8 cellular contexts compared by ENCODE assay signal in genomic region chr11:9315078-9315688, GRCh38. TPM values are rescaled to one million over a fixed set of nuclear protein-coding genes. Genes with fewer than 3 reads are reported as not detected.
DNase-seq lines count a peak whose midpoint lies in the region; ATAC-seq and TF ChIP-seq lines count a peak whose summit lies in the region.

No MANE protein-coding gene starts in this region.

- no peak for DNase-seq in activated naive CD4-positive, alpha-beta T cell treated with anti-CD3 and anti-CD28 coated beads for 36 hours
- DNase-seq in activated naive CD4-positive, alpha-beta T cell treated with anti-CD3 and anti-CD28 coated beads, Interleukin-2, amount 50 U/mL, for 16 hours: no peak
- no peak for DNase-seq in activated CD8-positive, alpha-beta T cell treated with anti-CD3 and anti-CD28 coated beads, Interleukin-2, amount 10 ng/mL, durations not matched to agents 7 days and 5 days
- DNase-seq in right atrium auricular region (ENCODE audit: low spot score) (no peak), smooth muscle cell (lab: John Stamatoyannopoulos, UW; ENCODE audit: unreplicated experiment) (no peak), NCI-H345 (lab: John Stamatoyannopoulos, UW) (no peak), NCI-H1105 treated with DMSO at 0.1 percent for 48 hours (lab: John Stamatoyannopoulos, UW) (no peak)

- H3K9me3 Mint-ChIP-seq in activated naive CD4-positive, alpha-beta T cell treated with anti-CD3 and anti-CD28 coated beads for 36 hours: no peaks in the 10 kb centered on the region
- H3K9me3 Mint-ChIP-seq in activated CD8-positive, alpha-beta T cell treated with anti-CD3 and anti-CD28 coated beads, Interleukin-2, amount 10 ng/mL, durations not matched to agents 7 days and 5 days (ENCODE audit: insufficient read depth): no peaks in the 10 kb centered on the region

- H3K27me3 ChIP-seq in right atrium auricular region (no peaks in the 10 kb centered on the region), smooth muscle cell (ENCODE audit: low read depth) (no peaks in the 10 kb centered on the region)

- H3K9ac ChIP-seq in smooth muscle cell (ENCODE audit: low read depth): peak overlapping the region; percentile 75

- POLR2A ChIA-PET in activated CD8-positive, alpha-beta T cell treated with anti-CD3 and anti-CD28 coated beads, Interleukin-2, amount 10 ng/mL, durations not matched to agents 7 days and 5 days (lab: Charles Lee): interaction anchor here (0.6 to 1.4 kb wide), 10 partner anchors 8 to 145 kb away, joined by 3 to 11 read pairs (median 4); partner anchors contain the start of genes DENND5A, IPO7 and ZNF143

- peak overlapping the region; percentile 75 to 85 for H3K27ac ChIP-seq in right atrium auricular region
- H3K27ac ChIP-seq in smooth muscle cell (ENCODE audit: low read depth): peak overlapping the region; percentile 92

- H3K27ac Mint-ChIP-seq in activated naive CD4-positive, alpha-beta T cell treated with anti-CD3 and anti-CD28 coated beads for 36 hours: peak overlapping the region; percentile 91
- H3K27ac Mint-ChIP-seq in activated CD8-positive, alpha-beta T cell treated with anti-CD3 and anti-CD28 coated beads, Interleukin-2, amount 10 ng/mL, durations not matched to agents 7 days and 5 days: peak overlapping the region; percentile 95

- H3K4me2 ChIP-seq in smooth muscle cell: peak overlapping the region; percentile 84

- H3K4me3 Mint-ChIP-seq in activated naive CD4-positive, alpha-beta T cell treated with anti-CD3 and anti-CD28 coated beads for 36 hours: peak overlapping the region; percentile 99
- H3K4me3 Mint-ChIP-seq in activated CD8-positive, alpha-beta T cell treated with anti-CD3 and anti-CD28 coated beads, Interleukin-2, amount 10 ng/mL, durations not matched to agents 7 days and 5 days: peak overlapping the region; percentile 97

- H3K9me3 ChIP-seq in right atrium auricular region (no peaks in the 10 kb centered on the region), smooth muscle cell (replicated peaks; ENCODE audit: low read depth) (no peaks in the 10 kb centered on the region)

- H3K79me2 ChIP-seq in smooth muscle cell (ENCODE audit: low read depth): peaks cover 41% of the 10 kb centered on the region

- intact Hi-C loops in activated naive CD4-positive, alpha-beta T cell treated with anti-CD3 and anti-CD28 coated beads for 36 hours (cut with micrococcal nuclease): loop anchor here (2.0 kb wide), 2 partner anchors 64 to 258 kb away; partner anchors contain the start of gene WEE1

- H3K4me3 ChIP-seq in right atrium auricular region: peak overlapping the region; percentile 18 to 94
- peak overlapping the region; percentile 47 for H3K4me3 ChIP-seq in smooth muscle cell

- H3K36me3 Mint-ChIP-seq in activated naive CD4-positive, alpha-beta T cell treated with anti-CD3 and anti-CD28 coated beads for 36 hours (ENCODE audit: low read depth): peaks cover 15% of the 10 kb centered on the region
- H3K36me3 Mint-ChIP-seq in activated CD8-positive, alpha-beta T cell treated with anti-CD3 and anti-CD28 coated beads, Interleukin-2, amount 10 ng/mL, durations not matched to agents 7 days and 5 days (ENCODE audit: low read depth): peaks cover 26% of the 10 kb centered on the region

- peaks cover 0 to 16% of the 10 kb centered on the region in 2 donors for H3K4me1 ChIP-seq in right atrium auricular region
- peaks cover 38% of the 10 kb centered on the region for H3K4me1 ChIP-seq in smooth muscle cell (ENCODE audit: low read depth)

- H3K36me3 ChIP-seq in right atrium auricular region (no peaks in the 10 kb centered on the region), smooth muscle cell (ENCODE audit: low read depth) (no peaks in the 10 kb centered on the region)

- TF ChIP-seq CTCF in right atrium auricular region (IDR thresholded peaks at IDR 0.05) (no peak), smooth muscle cell (IDR thresholded peaks at IDR 0.05; ENCODE audit: borderline replicate concordance, insufficient read depth, poor library complexity, severe bottlenecking) (no peak)

- peak overlapping the region; percentile 60 for H2AFZ ChIP-seq in smooth muscle cell (ENCODE audit: low read depth)

- peaks cover 34% of the 10 kb centered on the region for H3K4me1 Mint-ChIP-seq in activated naive CD4-positive, alpha-beta T cell treated with anti-CD3 and anti-CD28 coated beads for 36 hours (ENCODE audit: low read depth)
- H3K4me1 Mint-ChIP-seq in activated CD8-positive, alpha-beta T cell treated with anti-CD3 and anti-CD28 coated beads, Interleukin-2, amount 10 ng/mL, durations not matched to agents 7 days and 5 days (ENCODE audit: low read depth): peaks cover 29% of the 10 kb centered on the region

- CTCF ChIA-PET in activated naive CD4-positive, alpha-beta T cell treated with anti-CD3 and anti-CD28 coated beads for 36 hours (lab: Charles Lee): interaction anchor here (0.6 to 0.8 kb wide), 2 partner anchors 64 to 93 kb away, joined by 3 to 4 read pairs; no protein-coding TSS in a partner anchor
- CTCF ChIA-PET in activated CD8-positive, alpha-beta T cell treated with anti-CD3 and anti-CD28 coated beads, Interleukin-2, amount 10 ng/mL, durations not matched to agents 7 days and 5 days (lab: Charles Lee): interaction anchor here (0.6 to 1.5 kb wide), 11 partner anchors 14 to 1336 kb away, joined by 3 to 5 read pairs (median 3); partner anchors contain the start of genes IPO7 and ZNF143

- H3K27me3 Mint-ChIP-seq in activated naive CD4-positive, alpha-beta T cell treated with anti-CD3 and anti-CD28 coated beads for 36 hours (ENCODE audit: low read depth): peaks cover 15% of the 10 kb centered on the region
- peaks cover 23% of the 10 kb centered on the region for H3K27me3 Mint-ChIP-seq in activated CD8-positive, alpha-beta T cell treated with anti-CD3 and anti-CD28 coated beads, Interleukin-2, amount 10 ng/mL, durations not matched to agents 7 days and 5 days (ENCODE audit: low read depth)

- peaks cover 34% of the 10 kb centered on the region for H4K20me1 ChIP-seq in smooth muscle cell (ENCODE audit: low read depth)

- H3F3A ChIP-seq in smooth muscle cell (ENCODE audit: low read depth): no peaks in the 10 kb centered on the region

- ATAC-seq in activated CD8-positive, alpha-beta T cell treated with anti-CD3 and anti-CD28 coated beads, Interleukin-2, amount 10 ng/mL, durations not matched to agents 7 days and 5 days: no peak
- ATAC-seq in HG02623 (IDR thresholded peaks at IDR 0.05; ENCODE audit: unreplicated experiment): no peak

- WGBS in smooth muscle cell (ENCODE audit: low lambda C conversion rate): 56% methylated on average over 16 of the region's 16 CpGs

RNA-seq across cellular contexts. Expression of gene TMEM41B, which starts 0.8 kb away (rescaled TPM):
- total RNA-seq in activated naive CD4-positive, alpha-beta T cell treated with anti-CD3 and anti-CD28 coated beads for 36 hours: 10 to 100 TPM; 27.8 to 30.5 TPM
- total RNA-seq in activated CD8-positive, alpha-beta T cell treated with anti-CD3 and anti-CD28 coated beads, Interleukin-2, amount 10 ng/mL, durations not matched to agents 7 days and 5 days: 10 to 100 TPM; 32.7 to 32.8 TPM
- 10 to 100 TPM; 16.9 to 20.4 TPM for total RNA-seq in right atrium auricular region
- total RNA-seq in smooth muscle cell: 57.3 and 95.4 TPM in 2 replicates
- 33.6 and 34.8 TPM in 2 replicates for polyA plus RNA-seq in smooth muscle cell

RNA-seq across cellular contexts. Expression of gene DENND5A, which starts 50.0 kb away (rescaled TPM):
- 10 to 100 TPM; 62.3 to 63.5 TPM for total RNA-seq in activated naive CD4-positive, alpha-beta T cell treated with anti-CD3 and anti-CD28 coated beads for 36 hours
- total RNA-seq in activated CD8-positive, alpha-beta T cell treated with anti-CD3 and anti-CD28 coated beads, Interleukin-2, amount 10 ng/mL, durations not matched to agents 7 days and 5 days: 10 to 100 TPM; 78.5 to 81.1 TPM
- total RNA-seq in right atrium auricular region (10 to 100 TPM; 75.8 to 96.7 TPM), smooth muscle cell (66.1 and 81.7 TPM in 2 replicates)
- polyA plus RNA-seq in smooth muscle cell: 40.2 and 42.0 TPM in 2 replicates
